In genomic region chr15:33201376-33202189, GRCh38 we compare ENCODE assay signal across 8 cellular contexts. TPM values are rescaled to one million over a fixed set of nuclear protein-coding genes. Genes with fewer than 3 reads are reported as not detected.
DNase-seq lines count a peak whose midpoint lies in the region; ATAC-seq and TF ChIP-seq lines count a peak whose summit lies in the region.

No MANE protein-coding gene starts in this region.

- no peak for TF ChIP-seq POLR2A in vagina (IDR thresholded peaks at IDR 0.05)

- H3K4me1 ChIP-seq in parathyroid adenoma (peaks cover 13% of the 10 kb centered on the region), vagina (no peaks in the 10 kb centered on the region)

- H3K27me3 ChIP-seq in parathyroid adenoma (ENCODE audit: control insufficient read depth, insufficient read depth, low read length): no peaks in the 10 kb centered on the region
- no peaks in the 10 kb centered on the region for H3K27me3 ChIP-seq in vagina

- TF ChIP-seq CTCF in fibroblast of pulmonary artery (IDR thresholded peaks at IDR 0.05; ENCODE audit: low read length, missing control alignments): peak; percentile 2
- TF ChIP-seq CTCF in parathyroid adenoma (IDR thresholded peaks at IDR 0.05): no peak
- no peak for TF ChIP-seq CTCF in vagina (IDR thresholded peaks at IDR 0.05)

- peak overlapping the region; percentile 20 for H2AFZ ChIP-seq in parathyroid adenoma

- H3K36me3 ChIP-seq in parathyroid adenoma (ENCODE audit: control insufficient read depth, insufficient read depth, low read length): no peaks in the 10 kb centered on the region
- no peaks in the 10 kb centered on the region for H3K36me3 ChIP-seq in vagina

- H3K9me3 ChIP-seq in parathyroid adenoma (ENCODE audit: control insufficient read depth, low read length) (no peaks in the 10 kb centered on the region), vagina (no peaks in the 10 kb centered on the region)

- no peak overlapping the region for H3K27ac ChIP-seq in parathyroid adenoma
- H3K27ac ChIP-seq in vagina: no peak overlapping the region

- intact Hi-C loops in vagina (cut with DNase I): no loop called here

- H3K4me2 ChIP-seq in parathyroid adenoma (ENCODE audit: low read length): peak overlapping the region; percentile 58

- H3K4me3 ChIP-seq in fibroblast of pulmonary artery (replicated peaks; ENCODE audit: low read depth, low read length): peak overlapping the region; percentile 18
- peak overlapping the region; percentile 24 for H3K4me3 ChIP-seq in parathyroid adenoma (ENCODE audit: low read depth, low read length)
- no peak overlapping the region for H3K4me3 ChIP-seq in vagina

- H3K9ac ChIP-seq in parathyroid adenoma: no peak overlapping the region

- ATAC-seq in GM18867 (IDR thresholded peaks at IDR 0.05; ENCODE audit: unreplicated experiment) (peak; percentile 72), HG03066 (IDR thresholded peaks at IDR 0.05; ENCODE audit: low read depth, unreplicated experiment) (peak; percentile 74)

- DNase-seq in AG08396 (ENCODE audit: low spot score) (peak; percentile 25), NCI-H774 (lab: John Stamatoyannopoulos, UW) (peak; percentile 74), activated T-cell treated with anti-CD3 and anti-CD28 coated beads for 4 hours (peak; percentile 40), fibroblast of pulmonary artery (ENCODE audit: low read depth) (no peak), vagina (ENCODE audit: extremely low spot score in 2 of 2) (no peak)

- H3K79me2 ChIP-seq in parathyroid adenoma: no peaks in the 10 kb centered on the region

RNA-seq across cellular contexts. Expression of gene FMN1, which starts 7.1 kb away (rescaled TPM):
- 20.1 TPM for total RNA-seq in vagina

Comparison
In these comparisons a context has a peak if more than half of its experiments do, and no peak if none do; other contexts are left out.
1. DNase-seq: peak in AG08396 (single experiment), NCI-H774 (single experiment) and activated T-cell treated with anti-CD3 and anti-CD28 coated beads for 4 hours (single experiment); none in fibroblast of pulmonary artery (single experiment) and vagina (0 of 2).
2. H3K4me3 ChIP-seq: peak in fibroblast of pulmonary artery (single experiment) and parathyroid adenoma (single experiment); none in vagina (0 of 2).